1 cellular context compared by ENCODE assay signal in genomic region chr17:80599546-80600305, GRCh38.
TF ChIP-seq lines count a peak whose summit lies in the region.

No MANE protein-coding gene starts in this region.

TF ChIP-seq in H1, 55 proteins besides CTCF, POLR2A, EP300 and RAD21 (continued from another document):
- TF ChIP-seq ATF2 (IDR thresholded peaks at IDR 0.05; ENCODE audit: low read length), result no peak
- TF ChIP-seq SP2 (IDR thresholded peaks at IDR 0.05; ENCODE audit: low read length), result no peak
- TF ChIP-seq MAX (IDR thresholded peaks at IDR 0.05), result no peak
- TF ChIP-seq YY1 (IDR thresholded peaks at IDR 0.05; ENCODE audit: low read depth, low read length), result no peak
TF ChIP-seq in H1: peak in this region for 0.
